ENCODE assay signal across 8 cellular contexts in the genomic region with DNA sequence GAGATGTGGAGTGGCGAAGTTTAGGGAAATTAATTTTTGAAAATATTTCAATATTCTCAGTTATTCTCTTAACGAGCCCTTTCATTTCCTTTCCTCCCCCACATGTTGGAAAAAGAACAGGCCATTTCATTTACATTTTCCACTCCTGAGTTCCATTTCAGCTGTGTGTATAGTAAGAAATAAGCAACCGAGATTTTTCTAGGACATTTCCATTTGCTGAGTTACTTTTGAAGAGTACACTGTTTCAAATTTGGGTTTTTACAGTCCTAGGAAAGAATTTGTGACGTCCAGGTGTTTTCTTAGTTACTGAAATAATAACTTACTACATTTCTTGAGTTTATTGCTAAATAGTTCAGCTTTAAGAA. TPM values are rescaled to one million over a fixed set of nuclear protein-coding genes. Genes with fewer than 3 reads are reported as not detected.
DNase-seq lines count a peak whose midpoint lies in the region; ATAC-seq and TF ChIP-seq lines count a peak whose summit lies in the region.

No MANE protein-coding gene starts in this region.

- H3K4me1 ChIP-seq in right lobe of liver (peaks cover 0 to 7% (median 3%) of the 10 kb centered on the region in 4 donors), tibial artery (peaks cover 5 to 53% (median 27%) of the 10 kb centered on the region in 4 donors)

- no peak for ATAC-seq in right lobe of liver

- TF ChIP-seq CTCF in astrocyte of the cerebellum (IDR thresholded peaks at IDR 0.05; ENCODE audit: low read depth, low read length, missing control alignments) (no peak), right lobe of liver (IDR thresholded peaks at IDR 0.05) (no peak), tibial artery (IDR thresholded peaks at IDR 0.05) (no peak)

- TF ChIP-seq POLR2A in right lobe of liver (IDR thresholded peaks at IDR 0.05) = no peak

- H3K9me3 Mint-ChIP-seq in activated T-cell treated with anti-CD3 and anti-CD28 coated beads, Interleukin-2, amount 50 U/mL, for 24 hours = no peaks in the 10 kb centered on the region

- H3K27ac ChIP-seq in right lobe of liver (peak overlapping the region; percentile 91 to 95 (median 95)), tibial artery (peak overlapping the region; percentile 97 to 98)

- H3K4me3 Mint-ChIP-seq in activated T-cell treated with anti-CD3 and anti-CD28 coated beads, Interleukin-2, amount 50 U/mL, for 24 hours = peak overlapping the region; percentile 93

- peak overlapping the region; percentile 96 for H3K4me3 ChIP-seq in astrocyte of the cerebellum (ENCODE audit: low read depth, low read length)
- peak overlapping the region; percentile 78 to 93 (median 81) for H3K4me3 ChIP-seq in right lobe of liver
- peak overlapping the region; percentile 94 to 96 for H3K4me3 ChIP-seq in tibial artery

- H3K36me3 ChIP-seq in right lobe of liver = no peaks in the 10 kb centered on the region
- no peaks in the 10 kb centered on the region for H3K36me3 ChIP-seq in tibial artery

- H3K4me1 Mint-ChIP-seq in activated T-cell treated with anti-CD3 and anti-CD28 coated beads, Interleukin-2, amount 50 U/mL, for 24 hours (ENCODE audit: low read depth) = peaks cover 51% of the 10 kb centered on the region

- H3K27ac Mint-ChIP-seq in activated T-cell treated with anti-CD3 and anti-CD28 coated beads, Interleukin-2, amount 50 U/mL, for 24 hours = peak overlapping the region; percentile 99

- intact Hi-C loops in right lobe of liver (cut with DNase I) = no loop called here
- intact Hi-C loops in tibial artery (cut with DNase I; ENCODE audit: low total_unique reads) = loop anchor here (5.0 to 10.0 kb wide), 2 partner anchors 73 to 85 kb away; no protein-coding TSS in a partner anchor

- peaks cover 53% of the 10 kb centered on the region for H3K36me3 Mint-ChIP-seq in activated T-cell treated with anti-CD3 and anti-CD28 coated beads, Interleukin-2, amount 50 U/mL, for 24 hours (ENCODE audit: low read depth)

- in situ Hi-C loops in astrocyte of the cerebellum (cut with HindIII; ENCODE audit: low sequenced_read_pairs) = no loop called here

- H3K27me3 Mint-ChIP-seq in activated T-cell treated with anti-CD3 and anti-CD28 coated beads, Interleukin-2, amount 50 U/mL, for 24 hours = no peaks in the 10 kb centered on the region

- 1% methylated on average over 4 of the region's 4 CpGs for WGBS in right lobe of liver (ENCODE audit: insufficient coverage, low coverage, low lambda C conversion rate, missing lambda C conversion rate)

- H3K9me3 ChIP-seq in right lobe of liver = no peaks in the 10 kb centered on the region
- no peaks in the 10 kb centered on the region for H3K9me3 ChIP-seq in tibial artery

- no peak for DNase-seq in activated T-cell treated with anti-CD3 and anti-CD28 coated beads, Interleukin-2, amount 50 U/mL, for 24 hours
- no peak for DNase-seq in activated T-cell treated with anti-CD3 and anti-CD28 coated beads for 4 hours
- no peak for DNase-seq in astrocyte of the cerebellum (ENCODE audit: low read depth)
- no peak for DNase-seq in right lobe of liver
- no peak for DNase-seq in tibial artery
- no peak for DNase-seq in NCI-H748 treated with DMSO at 0.1 percent for 48 hours (lab: John Stamatoyannopoulos, UW)
- DNase-seq in HUDEP-2 (lab: John Stamatoyannopoulos, UW; ENCODE audit: unreplicated experiment in 76 of 76) = no peak
- no peak for DNase-seq in activated CD8-positive, alpha-beta memory T cell treated with anti-CD3 and anti-CD28 coated beads, Interleukin-2, amount 50 U/mL, for 4 hours

- no peaks in the 10 kb centered on the region for H3K27me3 ChIP-seq in right lobe of liver
- H3K27me3 ChIP-seq in tibial artery = no peaks in the 10 kb centered on the region

RNA-seq across cellular contexts. Expression of a gene that starts 1.2 kb away (rescaled TPM):
- total RNA-seq in right lobe of liver = 10 to 100 TPM; 35.2 to 67.7 (median 56.5) TPM
